ENCODE assay signal across 9 cellular contexts in the genomic region with DNA sequence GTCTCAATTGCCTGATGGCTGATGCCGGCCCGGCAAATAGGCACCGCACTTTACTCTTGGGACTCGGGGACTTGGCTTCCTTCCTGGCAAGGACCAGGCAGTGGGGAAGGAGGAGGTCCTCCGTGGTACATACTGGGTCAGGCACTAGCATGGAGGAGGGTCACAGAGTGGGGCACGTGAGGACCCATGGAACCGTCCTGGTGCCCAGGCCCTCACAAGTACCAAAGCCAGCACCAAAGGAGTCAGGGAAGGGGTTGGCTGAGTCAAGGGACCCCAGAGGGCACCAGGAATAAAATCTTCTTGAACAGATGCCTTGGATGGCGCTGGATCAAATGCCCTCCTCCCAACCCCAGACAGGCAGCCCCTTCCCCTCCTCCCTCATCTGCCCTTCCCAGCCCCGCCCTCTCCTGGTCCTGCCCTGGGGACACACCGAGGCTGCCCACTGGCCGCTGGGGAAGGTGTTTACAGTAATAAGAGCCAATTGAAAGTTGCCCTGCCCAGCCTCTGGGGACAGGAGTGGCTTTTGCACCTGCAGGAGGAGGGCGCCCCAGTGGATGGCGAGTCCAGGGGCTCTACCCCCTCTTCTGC. TPM values are rescaled to one million over a fixed set of nuclear protein-coding genes. Genes with fewer than 3 reads are reported as not detected.
DNase-seq lines count a peak whose midpoint lies in the region; ATAC-seq and TF ChIP-seq lines count a peak whose summit lies in the region.
"Had no signal": no experiment of that assay in that cellular context is flagged by ENCODE, and none has a peak within 500 bp of the region (broad histone marks: within the 10 kb centered on the region; RNA-seq: fewer than 3 reads in every experiment).

No MANE protein-coding gene starts in this region.

- peaks cover 21% of the 10 kb centered on the region for H3K36me3 ChIP-seq in GM06990 (ENCODE audit: control insufficient read depth, insufficient read depth, low read length)
- H3K36me3 ChIP-seq in MM.1S (replicated peaks; ENCODE audit: insufficient read depth, low read length) = no peaks in the 10 kb centered on the region
- H3K36me3 ChIP-seq in heart right ventricle = no peaks in the 10 kb centered on the region

- DNase-seq in GM06990 (ENCODE audit: extremely low read depth, insufficient read length) (peak; percentile 51), MM.1S (peak; percentile 25), heart right ventricle (no peak), GM13976 (ENCODE audit: low spot score) (no peak), A172 (ENCODE audit: low spot score) (no peak)
- no peak for DNase-seq in activated naive CD4-positive, alpha-beta T cell treated with anti-CD3 and anti-CD28 coated beads, Interleukin-2, amount 50 U/mL, for 72 hours (ENCODE audit: low spot score in 2 of 2)
- DNase-seq in natural killer cell treated with Interleukin-12 subunit alpha and Interleukin-12 subunit beta and Interleukin-15 and Interleukin-18, amount 100 ng/mL, for 72 hours (ENCODE audit: low spot score) = no peak
- DNase-seq: SIG-M5 had no signal

- no peak for TF ChIP-seq CTCF in GM06990 (IDR thresholded peaks at IDR 0.05; ENCODE audit: insufficient read depth, low read length, poor library complexity, severe bottlenecking)
- no peak for TF ChIP-seq CTCF in MM.1S (IDR thresholded peaks at IDR 0.05; ENCODE audit: low read length)
- no peak for TF ChIP-seq CTCF in heart right ventricle (IDR thresholded peaks at IDR 0.05)
- no peak for TF ChIP-seq CTCF in GM13976 (IDR thresholded peaks at IDR 0.05; ENCODE audit: borderline replicate concordance, control extremely low read depth, extremely low read depth, insufficient read depth, missing control alignments)

- peak overlapping the region; percentile 69 for H2AFZ ChIP-seq in MM.1S (ENCODE audit: low read length)

- H3K79me2 ChIP-seq in MM.1S (ENCODE audit: low read length) = no peaks in the 10 kb centered on the region

- H3K27ac Mint-ChIP-seq in activated naive CD4-positive, alpha-beta T cell treated with anti-CD3 and anti-CD28 coated beads, Interleukin-2, amount 50 U/mL, for 72 hours = peak overlapping the region; percentile 85
- H3K27ac Mint-ChIP-seq in natural killer cell treated with Interleukin-12 subunit alpha and Interleukin-12 subunit beta and Interleukin-15 and Interleukin-18, amount 100 ng/mL, for 72 hours = peak overlapping the region; percentile 97

- peak overlapping the region; percentile 77 for H3K9ac ChIP-seq in MM.1S (ENCODE audit: low read length)

- ATAC-seq in activated naive CD4-positive, alpha-beta T cell treated with anti-CD3 and anti-CD28 coated beads, Interleukin-2, amount 50 U/mL, for 72 hours = peak in 1 of 2 donors; percentile 9
- peak in 1 of 2 donors; percentile 2 for ATAC-seq in natural killer cell treated with Interleukin-12 subunit alpha and Interleukin-12 subunit beta and Interleukin-15 and Interleukin-18, amount 100 ng/mL, for 72 hours
- ATAC-seq in heart right ventricle (no peak), HG03378 (IDR thresholded peaks at IDR 0.05; ENCODE audit: unreplicated experiment) (no peak)

- peak overlapping the region; percentile 74 for H3K4me2 ChIP-seq in MM.1S (ENCODE audit: low read depth, low read length)

- H3K4me1 Mint-ChIP-seq in natural killer cell treated with Interleukin-12 subunit alpha and Interleukin-12 subunit beta and Interleukin-15 and Interleukin-18, amount 100 ng/mL, for 72 hours (ENCODE audit: low read depth in 2 of 2) = peaks cover 48 to 55% of the 10 kb centered on the region in 2 donors

- intact Hi-C loops in heart right ventricle (cut with DNase I) = loop anchor here in 1 of 10 donors (5.0 kb wide), 1 partner anchor 57 kb away; the partner anchor contains the start of gene TMEM134

- H3K27me3 ChIP-seq in GM06990 (replicated peaks; ENCODE audit: control insufficient read depth, insufficient read depth, low read length) = no peaks in the 10 kb centered on the region
- H3K27me3 ChIP-seq in MM.1S (replicated peaks; ENCODE audit: insufficient read depth, low read length) = peaks cover 2% of the 10 kb centered on the region; the same call in 1 of the 2 replicates
- H3K27me3 ChIP-seq in heart right ventricle = peaks cover 0 to 57% (median 48%) of the 10 kb centered on the region in 7 donors

- no peaks in the 10 kb centered on the region for H4K20me1 ChIP-seq in MM.1S (ENCODE audit: insufficient read depth, low read length)

- H3K27me3 Mint-ChIP-seq in natural killer cell treated with Interleukin-12 subunit alpha and Interleukin-12 subunit beta and Interleukin-15 and Interleukin-18, amount 100 ng/mL, for 72 hours = no peaks in the 10 kb centered on the region

- peak overlapping the region; percentile 71; the same call in 1 of the 2 replicates for H3K27ac ChIP-seq in MM.1S (ENCODE audit: low read length)
- H3K27ac ChIP-seq in heart right ventricle = peak overlapping the region in 1 of 10 donors; percentile 99

- no peaks in the 10 kb centered on the region; the same call in 1 of the 2 replicates for H3F3A ChIP-seq in MM.1S (ENCODE audit: insufficient read depth, low read length)

- in situ Hi-C loops in GM13976 (cut with MboI; ENCODE audit: low sequenced_read_pairs, unreplicated experiment) = no loop called here

- H3K9me3 ChIP-seq in MM.1S (replicated peaks; ENCODE audit: insufficient read depth, low read length) (no peaks in the 10 kb centered on the region), heart right ventricle (no peaks in the 10 kb centered on the region)

- H3K9me3 Mint-ChIP-seq in activated naive CD4-positive, alpha-beta T cell treated with anti-CD3 and anti-CD28 coated beads, Interleukin-2, amount 50 U/mL, for 72 hours = no peaks in the 10 kb centered on the region
- no peaks in the 10 kb centered on the region for H3K9me3 Mint-ChIP-seq in natural killer cell treated with Interleukin-12 subunit alpha and Interleukin-12 subunit beta and Interleukin-15 and Interleukin-18, amount 100 ng/mL, for 72 hours

- no peaks in the 10 kb centered on the region for H3K9me2 ChIP-seq in MM.1S (replicated peaks; ENCODE audit: insufficient read depth, low read length)

- WGBS in heart right ventricle, 2 donors = 33 to 45% methylated on average over 13 of the region's 13 CpGs

- H3K4me3 Mint-ChIP-seq in natural killer cell treated with Interleukin-12 subunit alpha and Interleukin-12 subunit beta and Interleukin-15 and Interleukin-18, amount 100 ng/mL, for 72 hours = peak overlapping the region; percentile 75

- peaks cover 13 to 33% of the 10 kb centered on the region in 2 donors for H3K36me3 Mint-ChIP-seq in activated naive CD4-positive, alpha-beta T cell treated with anti-CD3 and anti-CD28 coated beads, Interleukin-2, amount 50 U/mL, for 72 hours
- H3K36me3 Mint-ChIP-seq in natural killer cell treated with Interleukin-12 subunit alpha and Interleukin-12 subunit beta and Interleukin-15 and Interleukin-18, amount 100 ng/mL, for 72 hours = no peaks in the 10 kb centered on the region

- H3K4me1 ChIP-seq in MM.1S (ENCODE audit: low read length) = peaks cover 19% of the 10 kb centered on the region
- H3K4me1 ChIP-seq in heart right ventricle = peaks cover 0 to 53% (median 1%) of the 10 kb centered on the region in 9 donors

- peak overlapping the region; percentile 52 for H3K4me3 ChIP-seq in GM06990 (replicated peaks; ENCODE audit: low read depth, low read length)
- H3K4me3 ChIP-seq in MM.1S (ENCODE audit: low read length) = peak overlapping the region; percentile 50
- H3K4me3 ChIP-seq in heart right ventricle = peak overlapping the region in 2 of 10 donors; percentile 20 to 41

RNA-seq across cellular contexts. Expression of gene CARNS1, which starts 5.6 kb away (rescaled TPM):
- 1 to 10 TPM; 1.4 to 4.5 TPM for total RNA-seq in activated naive CD4-positive, alpha-beta T cell treated with anti-CD3 and anti-CD28 coated beads, Interleukin-2, amount 50 U/mL, for 72 hours
- 1 to 10 TPM; 2.3 to 4.9 TPM for total RNA-seq in natural killer cell treated with Interleukin-12 subunit alpha and Interleukin-12 subunit beta and Interleukin-15 and Interleukin-18, amount 100 ng/mL, for 72 hours
- 10 to 100 TPM in 9 of 10 donors, 1 to 10 TPM in 1; 6.1 to 26.6 (median 19.0) TPM for total RNA-seq in heart right ventricle
- 10 to 100 TPM in 1 of 2 donors, under 1 TPM in 1; 0.55 to 10.9 TPM for polyA plus RNA-seq in heart right ventricle
- 0.05 TPM in 1 of 2 replicates, not detected in the other for total RNA-seq in A172 (2014; rRNA removed; shearing (Covaris generic))

RNA-seq across cellular contexts. Expression of gene TBC1D10C, which starts 6.0 kb away (rescaled TPM):
- 100 to 1,000 TPM; 135 to 155 TPM for total RNA-seq in activated naive CD4-positive, alpha-beta T cell treated with anti-CD3 and anti-CD28 coated beads, Interleukin-2, amount 50 U/mL, for 72 hours
- total RNA-seq in natural killer cell treated with Interleukin-12 subunit alpha and Interleukin-12 subunit beta and Interleukin-15 and Interleukin-18, amount 100 ng/mL, for 72 hours = 10 to 100 TPM; 79.5 to 88.8 TPM
- 1 to 10 TPM in 2 of 10 donors, under 1 TPM in 8; 0.26 to 7.1 (median 0.65) TPM for total RNA-seq in heart right ventricle
- 1 to 10 TPM in 1 of 2 donors, under 1 TPM in 1; 0.62 to 1.4 TPM for polyA plus RNA-seq in heart right ventricle
- not detected in 2 replicates for total RNA-seq in A172 (2014; rRNA removed; shearing (Covaris generic))

RNA-seq across cellular contexts. Expression of gene PPP1CA, which starts 8.2 kb away (rescaled TPM):
- 100 to 1,000 TPM; 238 to 253 TPM for total RNA-seq in activated naive CD4-positive, alpha-beta T cell treated with anti-CD3 and anti-CD28 coated beads, Interleukin-2, amount 50 U/mL, for 72 hours
- 100 to 1,000 TPM; 317 to 378 TPM for total RNA-seq in natural killer cell treated with Interleukin-12 subunit alpha and Interleukin-12 subunit beta and Interleukin-15 and Interleukin-18, amount 100 ng/mL, for 72 hours
- total RNA-seq in heart right ventricle = 100 to 1,000 TPM in 7 of 10 donors, 10 to 100 TPM in 3; 92.0 to 143 (median 103) TPM
- polyA plus RNA-seq in heart right ventricle = 100 to 1,000 TPM in 1 of 2 donors, 10 to 100 TPM in 1; 80.2 to 186 TPM
- total RNA-seq in A172 (2014; rRNA removed; shearing (Covaris generic)) = 192 and 217 TPM in 2 replicates

RNA-seq across cellular contexts. Expression of gene RAD9A, which starts 18.1 kb away (rescaled TPM):
- 10 to 100 TPM; 35.6 to 53.7 TPM for total RNA-seq in activated naive CD4-positive, alpha-beta T cell treated with anti-CD3 and anti-CD28 coated beads, Interleukin-2, amount 50 U/mL, for 72 hours
- 10 to 100 TPM; 25.9 to 47.8 TPM for total RNA-seq in natural killer cell treated with Interleukin-12 subunit alpha and Interleukin-12 subunit beta and Interleukin-15 and Interleukin-18, amount 100 ng/mL, for 72 hours
- total RNA-seq in heart right ventricle = 10 to 100 TPM in 1 of 10 donors, 1 to 10 TPM in 9; 4.8 to 13.8 (median 6.4) TPM
- 10 to 100 TPM in 1 of 2 donors, 1 to 10 TPM in 1; 9.9 to 15.0 TPM for polyA plus RNA-seq in heart right ventricle
- 6.2 and 15.0 TPM in 2 replicates for total RNA-seq in A172 (2014; rRNA removed; shearing (Covaris generic))

RNA-seq across cellular contexts. Expression of gene RPS6KB2, which starts 18.4 kb away (rescaled TPM):
- total RNA-seq in activated naive CD4-positive, alpha-beta T cell treated with anti-CD3 and anti-CD28 coated beads, Interleukin-2, amount 50 U/mL, for 72 hours = 10 to 100 TPM; 64.3 to 68.8 TPM
- total RNA-seq in natural killer cell treated with Interleukin-12 subunit alpha and Interleukin-12 subunit beta and Interleukin-15 and Interleukin-18, amount 100 ng/mL, for 72 hours = 100 to 1,000 TPM in 1 of 2 donors, 10 to 100 TPM in 1; 95.8 to 112 TPM
- total RNA-seq in heart right ventricle = 10 to 100 TPM; 16.3 to 30.4 (median 20.8) TPM
- polyA plus RNA-seq in heart right ventricle = 10 to 100 TPM; 32.2 to 46.3 TPM
- 83.6 and 89.8 TPM in 2 replicates for total RNA-seq in A172 (2014; rRNA removed; shearing (Covaris generic))

Comparison
In these comparisons a context has a peak if more than half of its experiments do, and no peak if none do; other contexts are left out.
1. DNase-seq: peak in GM06990 (single experiment) and MM.1S (single experiment); none in activated naive CD4-positive, alpha-beta T cell treated with anti-CD3 and anti-CD28 coated beads, Interleukin-2, amount 50 U/mL, for 72 hours (0 of 2), natural killer cell treated with Interleukin-12 subunit alpha and Interleukin-12 subunit beta and Interleukin-15 and Interleukin-18, amount 100 ng/mL, for 72 hours (single experiment), heart right ventricle (0 of 2), GM13976 (single experiment) and A172 (single experiment).
2. RNA of gene TBC1D10C, which starts 6.0 kb away (total RNA-seq): 135 to 155 TPM in activated naive CD4-positive, alpha-beta T cell treated with anti-CD3 and anti-CD28 coated beads, Interleukin-2, amount 50 U/mL, for 72 hours and 79.5 to 88.8 TPM in natural killer cell treated with Interleukin-12 subunit alpha and Interleukin-12 subunit beta and Interleukin-15 and Interleukin-18, amount 100 ng/mL, for 72 hours; 0.26 to 7.1 TPM in heart right ventricle and not detected in A172; every median in the first group is over 4 times any median in the second.